1 cellular context compared by ENCODE assay signal in genomic region chr3:50299929-50300680, GRCh38.
A peak's percentile ranks its signal among the peaks of the same experiment; 100 is the strongest.
TF ChIP-seq lines count a peak whose summit lies in the region.

No MANE protein-coding gene starts in this region.

TF ChIP-seq in K562, 482 proteins besides CTCF, POLR2A, EP300 and RAD21 (continues in another document):
- TF ChIP-seq ZNF589 (CRISPR knock-in tag; IDR thresholded peaks at IDR 0.05; ENCODE audit: low read depth) (no peak), ZNF224 (CRISPR knock-in tag; IDR thresholded peaks at IDR 0.05) (0 out of 2 replicates have a peak, but pooled peaks have one; percentile 57), BRD9 (IDR thresholded peaks at IDR 0.05; ENCODE audit: low read depth, partially characterized antibody) (no peak), TCF15 (CRISPR knock-in tag; IDR thresholded peaks at IDR 0.05) (peak; percentile 64; the same call in 1 of the 2 replicates), ZNF280A (IDR thresholded peaks at IDR 0.05; ENCODE audit: low read depth, partially characterized antibody) (no peak), CBX8 (IDR thresholded peaks at IDR 0.05; ENCODE audit: borderline replicate concordance, extremely low read depth, low read depth, low read length, poor library complexity, severe bottlenecking) (no peak), GATAD2A (IDR thresholded peaks at IDR 0.05) (no peak), C11orf30 (IDR thresholded peaks at IDR 0.05; ENCODE audit: low read depth) (peak; percentile 57), SOX6 (IDR thresholded peaks at IDR 0.05) (no peak), ZNF174 (CRISPR knock-in tag; IDR thresholded peaks at IDR 0.05) (no peak), IRF9 (tag; IDR thresholded peaks at IDR 0.05) (no peak), NR2C1 (IDR thresholded peaks at IDR 0.05) (no peak), NR2C1 (tag; IDR thresholded peaks at IDR 0.05) (peak; percentile 12; the same call in 1 of the 2 replicates), CHD1 (IDR thresholded peaks at IDR 0.05; ENCODE audit: low read length) (no peak), NKRF (IDR thresholded peaks at IDR 0.05; ENCODE audit: borderline replicate concordance) (no peak), SNRNP70 (optimal IDR thresholded peaks at IDR 0.05; ENCODE audit: low read depth, low read length) (no peak), ZNF316 (IDR thresholded peaks at IDR 0.05) (no peak; the same call in 1 of the 2 replicates), ZNF398 (CRISPR knock-in tag; IDR thresholded peaks at IDR 0.05) (no peak), KDM1A (IDR thresholded peaks at IDR 0.05) (peak in 1 of 2 experiments; percentile 51; a peak in 1 of 4 replicates), ZNF79 (CRISPR knock-in tag; IDR thresholded peaks at IDR 0.05; ENCODE audit: low read depth) (no peak), THAP12 (CRISPR knock-in tag; IDR thresholded peaks at IDR 0.05) (no peak), RBM25 (IDR thresholded peaks at IDR 0.05; ENCODE audit: low read depth, low read length, severe bottlenecking) (no peak), NFE2 (IDR thresholded peaks at IDR 0.05; ENCODE audit: low read depth) (peak; percentile 70; the same call in 1 of the 2 replicates), PCBP1 (IDR thresholded peaks at IDR 0.05; ENCODE audit: low read depth, low read length, poor library complexity, severe bottlenecking) (no peak), CXXC5 (CRISPR knock-in tag; IDR thresholded peaks at IDR 0.05) (no peak), ZKSCAN3 (CRISPR knock-in tag; IDR thresholded peaks at IDR 0.05) (no peak), ZBTB49 (CRISPR knock-in tag; IDR thresholded peaks at IDR 0.05; ENCODE audit: borderline replicate concordance) (no peak), ZNF609 (CRISPR knock-in tag; IDR thresholded peaks at IDR 0.05; ENCODE audit: borderline replicate concordance) (0 out of 2 replicates have a peak, but pooled peaks have one; percentile 53), MAFG (tag; conservative IDR thresholded peaks at IDR 0.05) (peak; percentile 55; the same call in 1 of the 2 replicates), SP1 (CRISPR knock-in tag; IDR thresholded peaks at IDR 0.05) (0 out of 2 replicates have a peak, but pooled peaks have one; percentile 10), HMBOX1 (IDR thresholded peaks at IDR 0.05) (no peak), TSC22D4 (tag; IDR thresholded peaks at IDR 0.05) (no peak), MEF2A (IDR thresholded peaks at IDR 0.05; ENCODE audit: control insufficient read depth, low read depth, low read length) (no peak), PTTG1 (tag; IDR thresholded peaks at IDR 0.05; ENCODE audit: low read depth) (0 out of 2 replicates have a peak, but pooled peaks have one; percentile 43), E2F4 (CRISPR knock-in tag; IDR thresholded peaks at IDR 0.05; ENCODE audit: low read depth) (no peak), PHB2 (IDR thresholded peaks at IDR 0.05; ENCODE audit: low read depth) (no peak)
